In genomic region chr22:37953437-37954179, GRCh38 we compare ENCODE assay signal across 8 cellular contexts. TPM values are rescaled to one million over a fixed set of nuclear protein-coding genes. Genes with fewer than 3 reads are reported as not detected.
DNase-seq lines count a peak whose midpoint lies in the region; ATAC-seq and TF ChIP-seq lines count a peak whose summit lies in the region.

Gene C22orf23 (minus strand): TSS chr22:37953601. CDS start chr22:37953149, 452 bp downstream.
Gene POLR2F (plus strand): TSS chr22:37953699. CDS start chr22:37953788, 89 bp downstream.

- H3K4me2 ChIP-seq in osteoblast (ENCODE audit: insufficient read depth, low read length) = peak within 1 kb of the TSS; percentile 93

- under 1% methylated on average over 52 of the region's 52 CpGs for WGBS in thymus

- peak within 1 kb of the TSS; percentile 87 for H2AFZ ChIP-seq in osteoblast (ENCODE audit: low read length)

- H3K9me3 ChIP-seq in osteoblast (ENCODE audit: low read depth, low read length) (no peaks in the 10 kb centered on the region), thymus (ENCODE audit: control insufficient read depth) (no peaks in the 10 kb centered on the region)

- intact Hi-C loops in head of caudate nucleus (cut with DNase I) = no loop called here

- H3K4me1 Mint-ChIP-seq in activated naive CD8-positive, alpha-beta T cell treated with anti-CD3 and anti-CD28 coated beads for 36 hours = peaks cover 26% of the 10 kb centered on the region

- peak; percentile 86 for DNase-seq in GM12864 (ENCODE audit: low read depth)
- peak; percentile 88 for DNase-seq in NCI-H1105 (lab: John Stamatoyannopoulos, UW)
- DNase-seq in SKM-1 (lab: John Stamatoyannopoulos, UW; ENCODE audit: unreplicated experiment) = peak; percentile 97
- DNase-seq in activated naive CD8-positive, alpha-beta T cell treated with anti-CD3 and anti-CD28 coated beads for 36 hours = peak; percentile 94
- peak; percentile 84 to 98 (median 93) for DNase-seq in head of caudate nucleus
- peak; percentile 98 for DNase-seq in osteoblast (ENCODE audit: insufficient read length, low spot score, missing footprints)

- H3K36me3 Mint-ChIP-seq in activated naive CD8-positive, alpha-beta T cell treated with anti-CD3 and anti-CD28 coated beads for 36 hours = peaks cover 10% of the 10 kb centered on the region

- H3K36me3 ChIP-seq in osteoblast (ENCODE audit: insufficient read depth, low read length) = peaks cover 19% of the 10 kb centered on the region
- peaks cover 14% of the 10 kb centered on the region for H3K36me3 ChIP-seq in thymus (ENCODE audit: control insufficient read depth, insufficient read depth)

- H4K20me1 ChIP-seq in osteoblast (ENCODE audit: insufficient read depth, low read length) = peaks cover 6% of the 10 kb centered on the region

- peaks cover 37% of the 10 kb centered on the region for H3K79me2 ChIP-seq in osteoblast (ENCODE audit: insufficient read depth, low read length)

- ATAC-seq in HG02623 (IDR thresholded peaks at IDR 0.05; ENCODE audit: unreplicated experiment) = peak; percentile 84

- TF ChIP-seq CTCF in GM12864 (IDR thresholded peaks at IDR 0.05; ENCODE audit: low read depth, low read length, missing control alignments) (no peak), osteoblast (IDR thresholded peaks at IDR 0.05; ENCODE audit: extremely low read depth, low read depth, low read length) (no peak)

- H3K4me1 ChIP-seq in osteoblast (ENCODE audit: insufficient read depth, low read length) (peaks cover 15% of the 10 kb centered on the region), thymus (ENCODE audit: control insufficient read depth, insufficient read depth, low read length) (peaks cover 12% of the 10 kb centered on the region)

- H3K4me3 Mint-ChIP-seq in activated naive CD8-positive, alpha-beta T cell treated with anti-CD3 and anti-CD28 coated beads for 36 hours = peak within 1 kb of the TSS; percentile 93

- H3K27me3 Mint-ChIP-seq in activated naive CD8-positive, alpha-beta T cell treated with anti-CD3 and anti-CD28 coated beads for 36 hours = peaks cover 16% of the 10 kb centered on the region

- peak within 1 kb of the TSS; percentile 89 for H3K27ac Mint-ChIP-seq in activated naive CD8-positive, alpha-beta T cell treated with anti-CD3 and anti-CD28 coated beads for 36 hours

- H3K9me3 Mint-ChIP-seq in activated naive CD8-positive, alpha-beta T cell treated with anti-CD3 and anti-CD28 coated beads for 36 hours = no peaks in the 10 kb centered on the region

- H3K27ac ChIP-seq in osteoblast (ENCODE audit: low read depth, low read length) (peak within 1 kb of the TSS; percentile 76), thymus (ENCODE audit: low read depth) (peak within 1 kb of the TSS; percentile 61)

- no peaks in the 10 kb centered on the region for H3K27me3 ChIP-seq in osteoblast (ENCODE audit: insufficient read depth, low read length)
- peaks cover 15% of the 10 kb centered on the region for H3K27me3 ChIP-seq in thymus (ENCODE audit: control insufficient read depth, insufficient read depth)

- peak within 1 kb of the TSS; percentile 81 for H3K4me3 ChIP-seq in GM12864 (ENCODE audit: low read depth, low read length)
- peak within 1 kb of the TSS; percentile 100 for H3K4me3 ChIP-seq in osteoblast (ENCODE audit: insufficient read depth, low read length)
- peak within 1 kb of the TSS; percentile 62 for H3K4me3 ChIP-seq in thymus (ENCODE audit: low read length)

RNA-seq across cellular contexts. Expression of gene C22orf23, which starts in this region (rescaled TPM):
- total RNA-seq in activated naive CD8-positive, alpha-beta T cell treated with anti-CD3 and anti-CD28 coated beads for 36 hours = under 1 TPM; 0.40 to 0.41 TPM
- total RNA-seq in osteoblast = 0.29 and 0.72 TPM in 2 replicates
- 0.34 TPM for polyA plus RNA-seq in thymus

RNA-seq across cellular contexts. Expression of gene POLR2F, which starts in this region (rescaled TPM):
- total RNA-seq in activated naive CD8-positive, alpha-beta T cell treated with anti-CD3 and anti-CD28 coated beads for 36 hours = 100 to 1,000 TPM; 131 to 140 TPM
- 14.8 and 18.6 TPM in 2 replicates for total RNA-seq in osteoblast
- 82.4 TPM for polyA plus RNA-seq in thymus

Comparison
In these comparisons a context has a peak if more than half of its experiments do, and no peak if none do; other contexts are left out.
1. Peak in every context shown above with its lines: DNase-seq, ATAC-seq, H3K4me3 ChIP-seq and H3K27ac ChIP-seq.